ENCODE assay signal across 19 cellular contexts in the genomic region with DNA sequence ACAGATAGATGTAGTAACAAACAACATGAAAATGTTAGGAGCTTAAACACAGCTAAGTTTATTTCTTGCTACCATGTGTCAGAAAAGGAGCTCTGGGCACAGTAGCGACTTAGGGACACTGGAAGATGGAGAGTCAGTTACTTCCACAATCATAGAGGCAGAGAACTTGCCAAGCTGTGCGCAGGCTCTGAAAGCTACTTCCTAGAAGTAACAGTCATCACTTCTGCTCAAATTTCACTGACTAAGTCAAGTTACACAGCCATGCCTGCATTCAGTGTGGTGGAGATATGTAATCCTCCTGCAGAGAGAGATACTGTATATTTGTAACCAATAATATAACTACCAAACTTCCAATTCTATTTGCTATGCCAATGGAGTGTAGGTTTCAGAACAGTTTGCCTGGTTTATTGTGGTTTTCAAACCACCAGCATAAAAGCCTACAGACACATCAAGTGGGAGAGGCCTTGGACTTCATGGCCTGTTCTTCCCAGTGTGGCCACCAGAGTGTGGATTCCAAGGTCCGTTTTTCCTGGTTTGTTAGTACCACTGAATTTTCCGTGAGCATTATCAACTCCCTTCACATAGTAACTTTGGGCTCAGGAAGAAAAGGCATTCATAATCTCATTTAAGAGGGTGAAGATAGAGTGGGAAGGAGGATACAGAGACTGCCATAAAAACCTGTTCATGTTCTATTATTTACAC.
A peak's percentile ranks its signal among the peaks of the same experiment; 100 is the strongest.
DNase-seq lines count a peak whose midpoint lies in the region; ATAC-seq and TF ChIP-seq lines count a peak whose summit lies in the region.
"Had no signal": no experiment of that assay in that cellular context is flagged by ENCODE, and none has a peak within 500 bp of the region (broad histone marks: within the 10 kb centered on the region; RNA-seq: fewer than 3 reads in every experiment).

No MANE protein-coding gene starts in this region.

- H3K27ac ChIP-seq in Panc1 (ENCODE audit: low read length): no peak overlapping the region
- H3K27ac ChIP-seq in CD8-positive, alpha-beta T cell (ENCODE audit: low read depth, low read length): no peak overlapping the region
- H3K27ac ChIP-seq: SK-N-MC had no signal

- ATAC-seq in Panc1 (no peak), mucosa of descending colon (peak; percentile 36), GM21367 (IDR thresholded peaks at IDR 0.05; ENCODE audit: unreplicated experiment) (no peak), GM21825 (IDR thresholded peaks at IDR 0.05; ENCODE audit: unreplicated experiment) (no peak)
- no peak for ATAC-seq in CD8-positive, alpha-beta T cell
- no peak for ATAC-seq in stimulated activated naive CD8-positive, alpha-beta T cell treated with anti-CD3 and anti-CD28 coated beads, Interleukin-15, Interleukin-2, amounts not matched to agents 100 U/mL and 50 U/mL, for 24 hours
- ATAC-seq: GM12878, right cardiac atrium had no signal

- H3K9me3 ChIP-seq in Panc1 (ENCODE audit: control insufficient read depth, insufficient read depth, low read depth, low read length) (no peaks in the 10 kb centered on the region), mucosa of descending colon (no peaks in the 10 kb centered on the region)
- no peaks in the 10 kb centered on the region for H3K9me3 ChIP-seq in CD8-positive, alpha-beta T cell (ENCODE audit: low read length)

- H3K27me3 ChIP-seq in Panc1 (ENCODE audit: control insufficient read depth, insufficient read depth, low read length): no peaks in the 10 kb centered on the region
- no peaks in the 10 kb centered on the region for H3K27me3 ChIP-seq in CD8-positive, alpha-beta T cell (ENCODE audit: insufficient read depth, low read length)

- H3K36me3 ChIP-seq in Panc1 (ENCODE audit: control insufficient read depth, insufficient read depth, low read length) (no peaks in the 10 kb centered on the region), mucosa of descending colon (ENCODE audit: low read depth) (no peaks in the 10 kb centered on the region)
- no peaks in the 10 kb centered on the region for H3K36me3 ChIP-seq in CD8-positive, alpha-beta T cell (ENCODE audit: insufficient read depth, low read length)

- H3K27ac Mint-ChIP-seq in CD8-positive, alpha-beta T cell: no peak overlapping the region
- H3K27ac Mint-ChIP-seq: activated naive CD4-positive, alpha-beta T cell treated with anti-CD3 and anti-CD28 coated beads for 36 hours; CD14-positive monocyte had no signal

- no peaks in the 10 kb centered on the region for H3K4me1 ChIP-seq in Panc1 (ENCODE audit: control insufficient read depth, insufficient read depth, low read length)
- no peaks in the 10 kb centered on the region for H3K4me1 ChIP-seq in mucosa of descending colon (ENCODE audit: low read depth)
- H3K4me1 ChIP-seq in CD8-positive, alpha-beta T cell (ENCODE audit: insufficient read depth, low read length): no peaks in the 10 kb centered on the region

- in situ Hi-C loops in Panc1 (cut with HindIII; ENCODE audit: low pct_unique_long_range_greater_than_20kb, low sequenced_read_pairs): no loop called here

- no TSS peak for BruUV-seq in Panc1 (replicated peaks; lab: Mats Ljungman, UMichigan)

- 0 out of 2 replicates have a peak, but pooled peaks have one; percentile 8 for TF ChIP-seq CTCF in Panc1 (IDR thresholded peaks at IDR 0.05)
- peak; percentile 19 for TF ChIP-seq CTCF in epithelial cell of proximal tubule (conservative IDR thresholded peaks at IDR 0.05; ENCODE audit: low read depth, low read length)
- TF ChIP-seq CTCF in mucosa of descending colon (IDR thresholded peaks at IDR 0.05): no peak
- no peak for TF ChIP-seq CTCF in CD8-positive, alpha-beta T cell (IDR thresholded peaks at IDR 0.05)

- DNase-seq in HEK293T (ENCODE audit: extremely low spot score): peak; percentile 19
- no peak for DNase-seq in Panc1 (ENCODE audit: low read depth, low spot score)
- DNase-seq in epithelial cell of proximal tubule (ENCODE audit: low read depth): no peak
- no peak for DNase-seq in mucosa of descending colon
- no peak for DNase-seq in CD8-positive, alpha-beta T cell
- DNase-seq in stimulated activated naive CD8-positive, alpha-beta T cell treated with anti-CD3 and anti-CD28 coated beads, Interleukin-15, Interleukin-2, amounts not matched to agents 100 U/mL and 50 U/mL, for 24 hours: no peak
- DNase-seq: activated naive CD4-positive, alpha-beta T cell treated with anti-CD3 and anti-CD28 coated beads for 36 hours; effector CD8-positive, alpha-beta T cell; EL; NCI-H1092; NCI-H2171; NK-92 treated with Interleukin-12 subunit alpha and Interleukin-12 subunit beta, amount 100 ng/mL, for 24 hours; right cardiac atrium had no signal

- POLR2A ChIA-PET in HEK293T (lab: Yijun Ruan, JAX): no interaction called here
- POLR2A ChIA-PET in Panc1 (lab: Charles Lee): no interaction called here
- POLR2A ChIA-PET in CD8-positive, alpha-beta T cell (lab: Charles Lee): no interaction called here

- H3K27me3 Mint-ChIP-seq in CD8-positive, alpha-beta T cell (ENCODE audit: low read depth): no peaks in the 10 kb centered on the region

- H3K36me3 Mint-ChIP-seq in CD8-positive, alpha-beta T cell: no peaks in the 10 kb centered on the region
- H3K36me3 Mint-ChIP-seq: CD14-positive monocyte had no signal

- no peaks in the 10 kb centered on the region for H3K4me1 Mint-ChIP-seq in CD8-positive, alpha-beta T cell (ENCODE audit: low read depth)

- CTCF ChIA-PET in HEK293T (lab: Yijun Ruan, JAX) (no interaction called here), Panc1 (lab: Charles Lee) (no interaction called here)
- CTCF ChIA-PET in CD8-positive, alpha-beta T cell (lab: Charles Lee): no interaction called here

- intact Hi-C loops in Panc1 (cut with micrococcal nuclease; ENCODE audit: unreplicated experiment) (no loop called here), mucosa of descending colon (cut with DNase I, micrococcal nuclease) (no loop called here)
- intact Hi-C loops in CD8-positive, alpha-beta T cell (cut with DNase I, micrococcal nuclease): no loop called here

- no peak overlapping the region for H3K4me3 ChIP-seq in Panc1 (ENCODE audit: low read depth in 2 of 2, low read length in 2 of 2)
- H3K4me3 ChIP-seq in epithelial cell of proximal tubule (ENCODE audit: low read depth, low read length): no peak overlapping the region
- no peak overlapping the region for H3K4me3 ChIP-seq in mucosa of descending colon
- no peak overlapping the region for H3K4me3 ChIP-seq in CD8-positive, alpha-beta T cell (ENCODE audit: low read depth, low read length)
- H3K4me3 ChIP-seq: GM12878, SK-N-MC had no signal

- no peaks in the 10 kb centered on the region for H3K9me3 Mint-ChIP-seq in CD8-positive, alpha-beta T cell
- H3K9me3 Mint-ChIP-seq: activated naive CD4-positive, alpha-beta T cell treated with anti-CD3 and anti-CD28 coated beads for 36 hours; nephron had no signal

- H3K4me3 Mint-ChIP-seq in CD8-positive, alpha-beta T cell: no peak overlapping the region
- H3K4me3 Mint-ChIP-seq: activated naive CD4-positive, alpha-beta T cell treated with anti-CD3 and anti-CD28 coated beads for 36 hours; CD14-positive monocyte; nephron had no signal

TF ChIP-seq in HEK293T, 16 proteins besides CTCF, POLR2A, EP300 and RAD21:
- no peak for TF ChIP-seq HDGF (IDR thresholded peaks at IDR 0.05; ENCODE audit: borderline replicate concordance)
- no peak for TF ChIP-seq TARDBP (IDR thresholded peaks at IDR 0.05)
- TF ChIP-seq FOXA1 (IDR thresholded peaks at IDR 0.05): no peak

Comparison
In these comparisons a context has a peak if more than half of its experiments do, and no peak if none do; other contexts are left out.
1. CTCF ChIP-seq: peak in Panc1 (single experiment) and epithelial cell of proximal tubule (single experiment); none in mucosa of descending colon (single experiment) and CD8-positive, alpha-beta T cell (single experiment).